Comparison of ENCODE assay signal across 9 cellular contexts in genomic region chr6:159983641-159984080, GRCh38. TPM values are rescaled to one million over a fixed set of nuclear protein-coding genes. Genes with fewer than 3 reads are reported as not detected.
DNase-seq lines count a peak whose midpoint lies in the region; ATAC-seq, FAIRE-seq and TF ChIP-seq lines count a peak whose summit lies in the region.
"Had no signal": no experiment of that assay in that cellular context is flagged by ENCODE, and none has a peak within 500 bp of the region (broad histone marks: within the 10 kb centered on the region; RNA-seq: fewer than 3 reads in every experiment).

No MANE protein-coding gene starts in this region.

- no peak for TF ChIP-seq CTCF in liver (IDR thresholded peaks at IDR 0.05; ENCODE audit: low read depth, low read length, missing input control)
- no peak for TF ChIP-seq CTCF in HepG2 (CRISPR knock-in tag; IDR thresholded peaks at IDR 0.05)
- TF ChIP-seq CTCF in suprapubic skin (IDR thresholded peaks at IDR 0.05), result no peak

- peaks cover 8 to 55% (median 40%) of the 10 kb centered on the region in 4 donors for H3K4me1 ChIP-seq in liver (ENCODE audit: control insufficient read depth in 4 of 4, insufficient read depth in 4 of 4, low read length in 3 of 4)
- peaks cover 88% of the 10 kb centered on the region for H3K4me1 ChIP-seq in HepG2 (ENCODE audit: insufficient read depth, low read length)
- peaks cover 78% of the 10 kb centered on the region for H3K4me1 ChIP-seq in suprapubic skin

- 39% methylated on average over 2 of the region's 2 CpGs for WGBS in liver
- 77% methylated on average over 2 of the region's 2 CpGs for WGBS in HepG2 (ENCODE audit: low lambda C conversion rate)
- 42% methylated on average over 2 of the region's 2 CpGs for WGBS in suprapubic skin

- BruUV-seq in HepG2 (replicated peaks; lab: Mats Ljungman, UMichigan), result no TSS peak

- intact Hi-C loops in HepG2 (cut with micrococcal nuclease; ENCODE audit: unreplicated experiment), result loop anchor here (5.0 kb wide), 1 partner anchor 59 kb away; no protein-coding TSS in a partner anchor

- peaks cover 85% of the 10 kb centered on the region for H3K4me1 Mint-ChIP-seq in activated CD8-positive, alpha-beta T cell treated with anti-CD3 and anti-CD28 coated beads, Interleukin-2, amount 10 ng/mL, durations not matched to agents 7 days and 5 days (ENCODE audit: low read depth)

- CTCF ChIA-PET in HepG2 (lab: Yijun Ruan, JAX; ENCODE audit: low intra/inter-chr PET ratio, low total read pairs), result no interaction called here
- CTCF ChIA-PET in activated CD8-positive, alpha-beta T cell treated with anti-CD3 and anti-CD28 coated beads, Interleukin-2, amount 10 ng/mL, durations not matched to agents 7 days and 5 days (lab: Charles Lee), result interaction anchor here (0.6 to 2.5 kb wide), 7 partner anchors 10 to 215 kb away, joined by 3 to 14 read pairs (median 4); no protein-coding TSS in a partner anchor

- no peak for TF ChIP-seq POLR2A in HepG2 (IDR thresholded peaks at IDR 0.05; ENCODE audit: insufficient read depth in 1 of 2, low read depth in 2 of 2, low read length in 2 of 2)
- no peak for TF ChIP-seq POLR2A in suprapubic skin (IDR thresholded peaks at IDR 0.05)

- no peak for TF ChIP-seq RAD21 in liver (IDR thresholded peaks at IDR 0.05)
- TF ChIP-seq RAD21 in HepG2 (CRISPR knock-in tag; IDR thresholded peaks at IDR 0.05), result no peak

- DNase-seq in HepG2 (ENCODE audit: low spot score) (no peak), iris pigment epithelial cell (ENCODE audit: low read depth) (peak; percentile 52), suprapubic skin (ENCODE audit: low spot score in 2 of 2) (no peak), GDM1 (lab: John Stamatoyannopoulos, UW) (no peak), superior temporal gyrus (ENCODE audit: extremely low spot score) (no peak)
- DNase-seq in activated CD8-positive, alpha-beta T cell treated with anti-CD3 and anti-CD28 coated beads, Interleukin-2, amount 10 ng/mL, durations not matched to agents 7 days and 5 days, result no peak
- DNase-seq: amygdala had no signal

- H3K9ac ChIP-seq in liver (ENCODE audit: low read depth in 1 of 2, low read length in 2 of 2) (no peak overlapping the region), HepG2 (ENCODE audit: insufficient read depth, low read depth, low read length) (no peak overlapping the region)

- FAIRE-seq in HepG2 (lab: Jason Lieb, UNC), result no peak

- no peaks in the 10 kb centered on the region for H3K9me3 Mint-ChIP-seq in activated CD8-positive, alpha-beta T cell treated with anti-CD3 and anti-CD28 coated beads, Interleukin-2, amount 10 ng/mL, durations not matched to agents 7 days and 5 days (ENCODE audit: insufficient read depth)

- H3K79me2 ChIP-seq in HepG2 (ENCODE audit: insufficient read depth, low read length), result peaks cover 94% of the 10 kb centered on the region

- peak overlapping the region; percentile 51 to 63 for H3K27ac ChIP-seq in liver (ENCODE audit: low read depth in 1 of 2, low read length in 2 of 2)
- H3K27ac ChIP-seq in HepG2 (ENCODE audit: extremely low read length, insufficient read depth, low read length), result no peak overlapping the region
- no peak overlapping the region for H3K27ac ChIP-seq in suprapubic skin

- no peak overlapping the region for H3K4me2 ChIP-seq in HepG2 (ENCODE audit: low read depth, low read length)

- in situ Hi-C loops in HepG2 (cut with HindIII; ENCODE audit: extremely low pct_ligation_motif_present, low pct_unique_long_range_greater_than_20kb), result no loop called here

- TF ChIP-seq EP300 in HepG2 (IDR thresholded peaks at IDR 0.05; ENCODE audit: low read depth in 2 of 2, low read length in 2 of 2) (no peak), HepG2 (CRISPR knock-in tag; IDR thresholded peaks at IDR 0.05; ENCODE audit: borderline replicate concordance) (no peak), suprapubic skin (IDR thresholded peaks at IDR 0.05) (no peak)

- peak overlapping the region; percentile 29 for H3K4me3 Mint-ChIP-seq in activated CD8-positive, alpha-beta T cell treated with anti-CD3 and anti-CD28 coated beads, Interleukin-2, amount 10 ng/mL, durations not matched to agents 7 days and 5 days

- H3K27me3 Mint-ChIP-seq in activated CD8-positive, alpha-beta T cell treated with anti-CD3 and anti-CD28 coated beads, Interleukin-2, amount 10 ng/mL, durations not matched to agents 7 days and 5 days (ENCODE audit: low read depth), result no peaks in the 10 kb centered on the region

- H3K27ac Mint-ChIP-seq in activated CD8-positive, alpha-beta T cell treated with anti-CD3 and anti-CD28 coated beads, Interleukin-2, amount 10 ng/mL, durations not matched to agents 7 days and 5 days, result peak overlapping the region; percentile 90

- H4K20me1 ChIP-seq in HepG2 (ENCODE audit: insufficient read depth, low read length), result peaks cover 62% of the 10 kb centered on the region

- no peak overlapping the region for H3K4me3 ChIP-seq in liver (ENCODE audit: low read depth in 1 of 3, low read length in 3 of 3)
- no peak overlapping the region for H3K4me3 ChIP-seq in HepG2 (replicated peaks in 1 of 3; ENCODE audit: insufficient read depth in 1 of 3, low read depth in 2 of 3, low read length in 3 of 3)
- H3K4me3 ChIP-seq in suprapubic skin, result no peak overlapping the region

- no peak overlapping the region for H2AFZ ChIP-seq in HepG2 (ENCODE audit: low read length)

- H3K27me3 ChIP-seq in liver (ENCODE audit: control insufficient read depth in 4 of 4, insufficient read depth in 4 of 4, low read length in 3 of 4), result no peaks in the 10 kb centered on the region
- no peaks in the 10 kb centered on the region for H3K27me3 ChIP-seq in HepG2 (ENCODE audit: control insufficient read depth in 1 of 2, insufficient read depth in 2 of 2, low read length in 2 of 2)
- no peaks in the 10 kb centered on the region for H3K27me3 ChIP-seq in suprapubic skin

- peaks cover 8% of the 10 kb centered on the region for H3K36me3 Mint-ChIP-seq in activated CD8-positive, alpha-beta T cell treated with anti-CD3 and anti-CD28 coated beads, Interleukin-2, amount 10 ng/mL, durations not matched to agents 7 days and 5 days (ENCODE audit: low read depth)

- H3K9me3 ChIP-seq in liver (ENCODE audit: control insufficient read depth in 4 of 4, low read length in 3 of 4) (no peaks in the 10 kb centered on the region), HepG2 (ENCODE audit: low read length) (no peaks in the 10 kb centered on the region), suprapubic skin (no peaks in the 10 kb centered on the region)

- POLR2A ChIA-PET in HepG2 (lab: Yijun Ruan, JAX), result interaction anchor here (1.0 kb wide), 1 partner anchor 10 kb away, joined by 3 read pairs; no protein-coding TSS in a partner anchor
- POLR2A ChIA-PET in activated CD8-positive, alpha-beta T cell treated with anti-CD3 and anti-CD28 coated beads, Interleukin-2, amount 10 ng/mL, durations not matched to agents 7 days and 5 days (lab: Charles Lee), result interaction anchor here (0.6 to 7.7 kb wide), 6 partner anchors 11 to 295 kb away, joined by 3 to 69 read pairs (median 10); partner anchors contain the start of genes IGF2R, MRPL18, TCP1 and WTAP

- no peaks in the 10 kb centered on the region for H3K36me3 ChIP-seq in liver (ENCODE audit: control insufficient read depth in 4 of 4, insufficient read depth in 3 of 4, low read depth in 1 of 4, low read length in 3 of 4)
- no peaks in the 10 kb centered on the region for H3K36me3 ChIP-seq in HepG2 (replicated peaks in 1 of 2; ENCODE audit: control insufficient read depth in 1 of 2, insufficient read depth in 2 of 2, low read length in 2 of 2)
- H3K36me3 ChIP-seq in suprapubic skin, result no peaks in the 10 kb centered on the region

- ATAC-seq in HepG2 (no peak), GM19023 (IDR thresholded peaks at IDR 0.05; ENCODE audit: unreplicated experiment) (no peak)
- no peak for ATAC-seq in activated CD8-positive, alpha-beta T cell treated with anti-CD3 and anti-CD28 coated beads, Interleukin-2, amount 10 ng/mL, durations not matched to agents 7 days and 5 days

TF ChIP-seq in liver, 16 proteins besides CTCF, POLR2A, EP300 and RAD21 (continues in another document):
- no peak for TF ChIP-seq ATF3 (IDR thresholded peaks at IDR 0.05)
- no peak for TF ChIP-seq NR2F2 (IDR thresholded peaks at IDR 0.05)

TF ChIP-seq in HepG2, 621 proteins besides CTCF, POLR2A, EP300 and RAD21 (continues in another document):
- no peak for TF ChIP-seq IKZF4 (CRISPR knock-in tag; IDR thresholded peaks at IDR 0.05; ENCODE audit: borderline replicate concordance, low read depth, not compliant biosample characterization)

RNA-seq across cellular contexts. Expression of gene IGF2R, which starts 14.8 kb away (rescaled TPM):
- total RNA-seq in liver (10 to 100 TPM; 67.3 to 84.9 TPM), HepG2 (2016; rRNA removed; fragmentation: Illumina TruSeq; extraction: Trizol) (44.8 and 70.0 TPM in 2 replicates), suprapubic skin (100 to 1,000 TPM in 1 of 4 donors, 10 to 100 TPM in 3; 58.2 to 137 (median 90.6) TPM)
- polyA plus RNA-seq in liver (10 to 100 TPM; 16.6 to 24.1 TPM), HepG2 (2011; rRNA removed) (38.3 and 54.8 TPM in 2 replicates)
- 11.8 and 13.5 TPM in 2 replicates for total RNA-seq in HepG2 (2016; cell fraction: cytosol; rRNA removed; fragmentation: Illumina TruSeq; extraction: Trizol; ENCODE audit: low read depth)
- 36.8 and 73.6 TPM in 2 replicates for total RNA-seq in HepG2 (2016; cell fraction: insoluble cytoplasmic fraction; rRNA removed; fragmentation: Illumina TruSeq; extraction: Trizol)
- 11.5 and 15.2 TPM in 2 replicates for total RNA-seq in HepG2 (2016; cell fraction: membrane; rRNA removed; fragmentation: Illumina TruSeq; extraction: Trizol)
- total RNA-seq in HepG2 (2016; cell fraction: nucleus; rRNA removed; fragmentation: Illumina TruSeq; extraction: Trizol), result 129 and 155 TPM in 2 replicates
- polyA plus RNA-seq in HepG2 (2011; cell fraction: cytosol; rRNA removed), result 32.3 and 42.3 TPM in 2 replicates
- 77.8 and 83.2 TPM in 2 replicates for polyA plus RNA-seq in HepG2 (2011; cell fraction: nucleus; rRNA removed)
- 98.1 and 112 TPM in 2 replicates for polyA plus RNA-seq in HepG2 (2012)
- polyA plus RNA-seq in HepG2 (2016; cell fraction: cytosol; fragmentation: Illumina TruSeq; extraction: Trizol; ENCODE audit: low read depth), result 1.3 and 1.8 TPM in 2 replicates
- polyA plus RNA-seq in HepG2 (2016; cell fraction: insoluble cytoplasmic fraction; fragmentation: Illumina TruSeq; extraction: Trizol; ENCODE audit: low read depth), result 22.6 and 26.7 TPM in 2 replicates
- 1.8 and 3.1 TPM in 2 replicates for polyA plus RNA-seq in HepG2 (2016; cell fraction: membrane; fragmentation: Illumina TruSeq; extraction: Trizol; ENCODE audit: low read depth)
- 85.6 and 90.1 TPM in 2 replicates for polyA plus RNA-seq in HepG2 (2016; cell fraction: nucleus; fragmentation: Illumina TruSeq; extraction: Trizol; ENCODE audit: insufficient read depth, low read depth)
- polyA minus RNA-seq in HepG2 (2011; rRNA and poly(A)+ RNA removed; ENCODE audit: low replicate concordance), result 33.0 and 141 TPM in 2 replicates
- 119 and 184 TPM in 2 replicates for polyA minus RNA-seq in HepG2 (2011; cell fraction: cytosol; rRNA and poly(A)+ RNA removed)
- 265 and 283 TPM in 2 replicates for polyA minus RNA-seq in HepG2 (2011; cell fraction: nucleus; rRNA and poly(A)+ RNA removed)
- total RNA-seq in activated CD8-positive, alpha-beta T cell treated with anti-CD3 and anti-CD28 coated beads, Interleukin-2, amount 10 ng/mL, durations not matched to agents 7 days and 5 days, result 10 to 100 TPM; 57.4 to 59.8 TPM

Comparison
In these comparisons a context has a peak if more than half of its experiments do, and no peak if none do; other contexts are left out.
1. H3K27ac ChIP-seq: peak in liver (2 of 2); none in HepG2 (single experiment) and suprapubic skin (single experiment).